ENCODE assay signal across 16 cellular contexts in the genomic region with DNA sequence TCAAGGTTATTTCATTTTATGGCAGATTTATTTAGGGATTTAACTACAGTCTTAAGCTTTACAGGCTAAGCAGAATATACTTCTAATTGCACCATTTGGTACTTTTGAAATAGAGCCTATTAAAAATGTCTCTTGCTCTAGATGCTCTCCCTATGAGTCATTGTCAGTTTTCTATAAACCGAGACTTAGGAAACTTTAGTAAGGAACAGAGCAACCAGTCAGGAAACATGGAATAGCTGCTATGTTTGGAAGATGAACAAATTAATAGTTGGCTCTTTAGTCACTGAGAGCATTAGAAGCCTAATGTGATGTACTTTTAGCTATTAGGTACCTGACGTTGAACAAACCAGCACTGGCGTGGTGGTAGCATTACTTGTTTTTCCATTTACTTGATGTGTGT. TPM values are rescaled to one million over a fixed set of nuclear protein-coding genes. Genes with fewer than 3 reads are reported as not detected.
DNase-seq lines count a peak whose midpoint lies in the region; ATAC-seq, FAIRE-seq and TF ChIP-seq lines count a peak whose summit lies in the region.
"Had no signal": no experiment of that assay in that cellular context is flagged by ENCODE, and none has a peak within 500 bp of the region (broad histone marks: within the 10 kb centered on the region; RNA-seq: fewer than 3 reads in every experiment).

No MANE protein-coding gene starts in this region.

- peak; percentile 19 for ATAC-seq in upper lobe of right lung
- no peak for ATAC-seq in GM18517 (IDR thresholded peaks at IDR 0.05; ENCODE audit: unreplicated experiment)
- ATAC-seq: activated CD4-positive, CD25-positive, alpha-beta regulatory T cell treated with anti-CD3 and anti-CD28 coated beads, Interleukin-2, amount 50 U/mL, for 24 hours; activated T-helper 17 cell treated with anti-CD3 and anti-CD28 coated beads, Interleukin-2, amount 50 U/mL, for 72 hours had no signal

- no peaks in the 10 kb centered on the region for H3K27me3 ChIP-seq in upper lobe of right lung
- H3K27me3 ChIP-seq: dorsolateral prefrontal cortex had no signal

- H3K36me3 ChIP-seq in upper lobe of right lung = no peaks in the 10 kb centered on the region

- no peak overlapping the region for H3K4me3 ChIP-seq in upper lobe of right lung
- H3K4me3 ChIP-seq: dorsolateral prefrontal cortex had no signal

- TF ChIP-seq POLR2A in GM12891 (IDR thresholded peaks at IDR 0.05; ENCODE audit: low read depth, low read length) = no peak

- no peak for TF ChIP-seq CTCF in upper lobe of right lung (IDR thresholded peaks at IDR 0.05)

- DNase-seq in HCEC 1CT (peak; percentile 87), astrocyte of the hippocampus (ENCODE audit: low read depth, low spot score) (peak; percentile 71), kidney glomerular epithelial cell (lab: John Stamatoyannopoulos, UW) (peak; percentile 49), upper lobe of right lung (no peak), MV-4-11 (lab: John Stamatoyannopoulos, UW) (no peak), GM12891 (ENCODE audit: insufficient read length, low spot score) (no peak), epidermal melanocyte (ENCODE audit: insufficient read length, low spot score) (no peak)
- DNase-seq: DMS79; dorsolateral prefrontal cortex; KBM-7; SIG-M5; stimulated activated CD4-positive, alpha-beta T cell treated with anti-CD3 and anti-CD28 coated beads, Interleukin-4, amount 100 ng/mL, for 24 hours; substantia nigra had no signal

- H3K4me1 ChIP-seq in upper lobe of right lung = no peaks in the 10 kb centered on the region

- no peaks in the 10 kb centered on the region for H3K9me3 ChIP-seq in upper lobe of right lung

- H3K27ac ChIP-seq in upper lobe of right lung = no peak overlapping the region

- no peak for FAIRE-seq in GM12891 (lab: Jason Lieb, UNC)

- intact Hi-C loops in upper lobe of right lung (cut with DNase I) = no loop called here

TF ChIP-seq in GM12891, 5 proteins besides CTCF, POLR2A, EP300 and RAD21:
- TF ChIP-seq TAF1 (IDR thresholded peaks at IDR 0.05; ENCODE audit: low read depth, low read length) (no peak), POU2F2 (IDR thresholded peaks at IDR 0.05; ENCODE audit: low read depth, low read length) (no peak), SPI1 (IDR thresholded peaks at IDR 0.05; ENCODE audit: low read depth, low read length) (no peak), POLR2AphosphoS5 (IDR thresholded peaks at IDR 0.05; ENCODE audit: low read depth, low read length) (no peak), PAX5 (IDR thresholded peaks at IDR 0.05; ENCODE audit: insufficient read depth, low read length, severe bottlenecking) (no peak)
TF ChIP-seq in GM12891: peak in this region for 0.

RNA-seq across cellular contexts. Expression of gene INPP5F, which starts 35.3 kb away (rescaled TPM):
- 13.9 TPM for total RNA-seq in upper lobe of right lung
- polyA plus RNA-seq in GM12891 (2012; ENCODE audit: low read depth, missing spikeins) = 8.2 TPM

Comparison
In these comparisons a context has a peak if more than half of its experiments do, and no peak if none do; other contexts are left out.
1. DNase-seq: peak in HCEC 1CT (single experiment), astrocyte of the hippocampus (single experiment) and kidney glomerular epithelial cell (single experiment); none in upper lobe of right lung (single experiment), MV-4-11 (single experiment), GM12891 (single experiment) and epidermal melanocyte (single experiment).